18 cellular contexts compared by ENCODE assay signal in the genomic region with DNA sequence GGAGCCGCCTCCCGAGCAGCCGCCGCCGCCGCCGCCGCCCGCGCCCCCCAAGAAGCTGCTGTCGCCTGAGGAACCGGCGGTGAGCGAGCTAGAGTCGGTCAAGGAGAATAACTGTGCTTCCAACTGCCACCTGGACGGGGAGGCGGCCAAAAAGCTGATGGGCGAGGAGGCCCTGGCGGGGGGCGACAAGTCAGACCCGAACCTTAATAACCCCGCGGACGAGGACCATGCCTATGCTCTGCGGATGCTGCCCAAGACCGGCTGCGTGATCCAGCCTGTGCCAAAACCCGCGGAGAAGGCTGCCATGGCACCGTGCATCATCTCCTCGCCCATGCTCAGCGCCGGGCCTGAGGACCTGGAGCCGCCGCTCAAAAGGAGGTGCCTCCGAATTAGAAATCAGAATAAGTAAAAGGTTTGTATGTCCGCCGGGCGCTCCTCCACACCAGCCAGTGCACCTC.
DNase-seq lines count a peak whose midpoint lies in the region; ATAC-seq and TF ChIP-seq lines count a peak whose summit lies in the region.
"Had no signal": no experiment of that assay in that cellular context is flagged by ENCODE, and none has a peak within 500 bp of the region (broad histone marks: within the 10 kb centered on the region; RNA-seq: fewer than 3 reads in every experiment).

No MANE protein-coding gene starts in this region.

- H3K36me3 Mint-ChIP-seq in activated naive CD8-positive, alpha-beta T cell: peaks cover 6% of the 10 kb centered on the region
- H3K36me3 Mint-ChIP-seq in activated naive CD8-positive, alpha-beta T cell treated with anti-CD3 and anti-CD28 coated beads, Interleukin-2, amount 50 U/mL, for 24 hours (ENCODE audit: low read depth): no peaks in the 10 kb centered on the region
- H3K36me3 Mint-ChIP-seq in activated CD8-positive, alpha-beta T cell treated with anti-CD3 and anti-CD28 coated beads for 36 hours (ENCODE audit: low read depth): peaks cover 3% of the 10 kb centered on the region

- intact Hi-C loops in activated CD8-positive, alpha-beta T cell treated with anti-CD3 and anti-CD28 coated beads for 36 hours (cut with micrococcal nuclease): no loop called here

- DNase-seq in activated naive CD8-positive, alpha-beta T cell treated with anti-CD3 and anti-CD28 coated beads, Interleukin-2, amount 50 U/mL, for 24 hours: no peak
- DNase-seq in activated CD8-positive, alpha-beta T cell treated with anti-CD3 and anti-CD28 coated beads for 36 hours: no peak
- DNase-seq in iPS DF 6.9 (ENCODE audit: low read depth, low spot score): no peak
- no peak for DNase-seq in suprapubic skin (ENCODE audit: low spot score in 2 of 2)
- DNase-seq in GM20000 (ENCODE audit: low spot score): no peak
- DNase-seq in KBM-7: no peak
- DNase-seq: ACHN, amniotic stem cell, cortex of kidney, left colon, NCI-H2107, NCI-H69 had no signal

- H3K9me3 Mint-ChIP-seq in activated naive CD8-positive, alpha-beta T cell (ENCODE audit: low read depth): no peaks in the 10 kb centered on the region
- H3K9me3 Mint-ChIP-seq in activated naive CD8-positive, alpha-beta T cell treated with anti-CD3 and anti-CD28 coated beads, Interleukin-2, amount 50 U/mL, for 24 hours: no peaks in the 10 kb centered on the region
- no peaks in the 10 kb centered on the region for H3K9me3 Mint-ChIP-seq in activated CD8-positive, alpha-beta T cell treated with anti-CD3 and anti-CD28 coated beads for 36 hours

- H3K27ac Mint-ChIP-seq in activated naive CD8-positive, alpha-beta T cell: no peak overlapping the region
- H3K27ac Mint-ChIP-seq in activated naive CD8-positive, alpha-beta T cell treated with anti-CD3 and anti-CD28 coated beads, Interleukin-2, amount 50 U/mL, for 24 hours: no peak overlapping the region
- H3K27ac Mint-ChIP-seq in activated CD8-positive, alpha-beta T cell treated with anti-CD3 and anti-CD28 coated beads for 36 hours: no peak overlapping the region

- H3K4me1 ChIP-seq in iPS DF 6.9 (ENCODE audit: control insufficient read depth, insufficient read depth, low read length): 0 out of 2 replicates have a peak, but pooled peaks cover 2% of the 10 kb centered on the region
- H3K4me1 ChIP-seq in suprapubic skin: peaks cover 10% of the 10 kb centered on the region
- H3K4me1 ChIP-seq: prostate gland had no signal

- H3K27me3 Mint-ChIP-seq in activated naive CD8-positive, alpha-beta T cell: peaks cover 27% of the 10 kb centered on the region
- H3K27me3 Mint-ChIP-seq in activated naive CD8-positive, alpha-beta T cell treated with anti-CD3 and anti-CD28 coated beads, Interleukin-2, amount 50 U/mL, for 24 hours: peaks cover 54% of the 10 kb centered on the region
- H3K27me3 Mint-ChIP-seq in activated CD8-positive, alpha-beta T cell treated with anti-CD3 and anti-CD28 coated beads for 36 hours: peaks cover 51% of the 10 kb centered on the region

- peak overlapping the region; percentile 27; the same call in 1 of the 2 replicates for H3K4me3 ChIP-seq in iPS DF 6.9 (ENCODE audit: low read length)
- H3K4me3 ChIP-seq in suprapubic skin: peak overlapping the region; percentile 50
- H3K4me3 ChIP-seq: prostate gland had no signal

- H3K4me1 Mint-ChIP-seq in activated naive CD8-positive, alpha-beta T cell (ENCODE audit: low read depth): peaks cover 6% of the 10 kb centered on the region
- peaks cover 3% of the 10 kb centered on the region for H3K4me1 Mint-ChIP-seq in activated naive CD8-positive, alpha-beta T cell treated with anti-CD3 and anti-CD28 coated beads, Interleukin-2, amount 50 U/mL, for 24 hours
- H3K4me1 Mint-ChIP-seq in activated CD8-positive, alpha-beta T cell treated with anti-CD3 and anti-CD28 coated beads for 36 hours (ENCODE audit: low read depth): peaks cover 6% of the 10 kb centered on the region

- TF ChIP-seq CTCF in activated CD8-positive, alpha-beta T cell treated with anti-CD3 and anti-CD28 coated beads for 36 hours (IDR thresholded peaks at IDR 0.05): no peak
- TF ChIP-seq CTCF in suprapubic skin (IDR thresholded peaks at IDR 0.05): no peak
- TF ChIP-seq CTCF in GM20000 (IDR thresholded peaks at IDR 0.05; ENCODE audit: extremely low read depth, missing control alignments): no peak

- TF ChIP-seq EP300 in suprapubic skin (IDR thresholded peaks at IDR 0.05): no peak

- H3K36me3 ChIP-seq in iPS DF 6.9 (ENCODE audit: control insufficient read depth, insufficient read depth, low read length) (no peaks in the 10 kb centered on the region; the same call in 1 of the 2 replicates), suprapubic skin (no peaks in the 10 kb centered on the region)
- H3K36me3 ChIP-seq: prostate gland, thyroid gland had no signal

- peak overlapping the region; percentile 70 for H3K4me3 Mint-ChIP-seq in activated naive CD8-positive, alpha-beta T cell
- no peak overlapping the region for H3K4me3 Mint-ChIP-seq in activated naive CD8-positive, alpha-beta T cell treated with anti-CD3 and anti-CD28 coated beads, Interleukin-2, amount 50 U/mL, for 24 hours
- H3K4me3 Mint-ChIP-seq in activated CD8-positive, alpha-beta T cell treated with anti-CD3 and anti-CD28 coated beads for 36 hours: peak overlapping the region; percentile 29

- POLR2A ChIA-PET in activated CD8-positive, alpha-beta T cell treated with anti-CD3 and anti-CD28 coated beads for 36 hours (lab: Charles Lee): no interaction called here

- H3K27me3 ChIP-seq in iPS DF 6.9 (ENCODE audit: control insufficient read depth, insufficient read depth, low read length) (peaks cover 6% of the 10 kb centered on the region; the same call in 1 of the 2 replicates), suprapubic skin (peaks cover 20% of the 10 kb centered on the region)
- H3K27me3 ChIP-seq: thyroid gland had no signal

- no CpG with 5 or more reads among the region's 39 CpGs for WGBS in iPS DF 6.9 (ENCODE audit: insufficient coverage, insufficient read length)
- 43% methylated on average over 32 of the region's 39 CpGs for WGBS in suprapubic skin

- H3K9me3 ChIP-seq in iPS DF 6.9 (ENCODE audit: control insufficient read depth, insufficient read depth, low read length) (no peaks in the 10 kb centered on the region), suprapubic skin (no peaks in the 10 kb centered on the region)
- H3K9me3 ChIP-seq: heart right ventricle, prostate gland, thyroid gland had no signal

- no peak for TF ChIP-seq POLR2A in suprapubic skin (IDR thresholded peaks at IDR 0.05)

- ATAC-seq in activated naive CD8-positive, alpha-beta T cell treated with anti-CD3 and anti-CD28 coated beads, Interleukin-2, amount 50 U/mL, for 24 hours: no peak
- no peak for ATAC-seq in activated CD8-positive, alpha-beta T cell treated with anti-CD3 and anti-CD28 coated beads for 36 hours
- no peak for ATAC-seq in GM18909 (IDR thresholded peaks at IDR 0.05; ENCODE audit: poor library complexity, unreplicated experiment)
- ATAC-seq: left colon had no signal

- in situ Hi-C loops in KBM-7 (cut with MboI; ENCODE audit: low pct_unique_long_range_greater_than_20kb, low sequenced_read_pairs): no loop called here

- H3K27ac ChIP-seq in iPS DF 6.9 (ENCODE audit: low read length) (no peak overlapping the region), suprapubic skin (no peak overlapping the region)
- H3K27ac ChIP-seq: heart right ventricle, prostate gland, thyroid gland, VCaP had no signal

- CTCF ChIA-PET in activated CD8-positive, alpha-beta T cell treated with anti-CD3 and anti-CD28 coated beads for 36 hours (lab: Charles Lee): interaction anchor here (1.3 kb wide), 1 partner anchor 13 kb away, joined by 3 read pairs; no protein-coding TSS in a partner anchor
